In genomic region chr2:17757321-17757720, GRCh38 we compare ENCODE assay signal across 13 cellular contexts. TPM values are rescaled to one million over a fixed set of nuclear protein-coding genes. Genes with fewer than 3 reads are reported as not detected.
DNase-seq lines count a peak whose midpoint lies in the region; ATAC-seq and TF ChIP-seq lines count a peak whose summit lies in the region.
"Had no signal": no experiment of that assay in that cellular context is flagged by ENCODE, and none has a peak within 500 bp of the region (broad histone marks: within the 10 kb centered on the region; RNA-seq: fewer than 3 reads in every experiment).

No MANE protein-coding gene starts in this region.

- peaks cover 26% of the 10 kb centered on the region for H3K4me1 ChIP-seq in suprapubic skin

- no peaks in the 10 kb centered on the region for H3K36me3 ChIP-seq in suprapubic skin
- H3K36me3 ChIP-seq: adrenal gland had no signal

- no peak for TF ChIP-seq POLR2A in suprapubic skin (IDR thresholded peaks at IDR 0.05)

- H3K27ac Mint-ChIP-seq in nephron progenitor cell = peak overlapping the region; percentile 58
- H3K27ac Mint-ChIP-seq: T-helper 1 cell treated with Interleukin-12 subunit alpha and Interleukin-12 subunit beta and Interleukin-4 antibody, amounts not matched to agents 30 μg/mL and 1 μg/mL, for 36 hours had no signal

- peak; percentile 65 for DNase-seq in EL
- DNase-seq in NCI-H226 = peak; percentile 63
- DNase-seq in dermis blood vessel endothelial cell = peak; percentile 87
- no peak for DNase-seq in nephron progenitor cell
- no peak for DNase-seq in nucleus accumbens (lab: John Stamatoyannopoulos, UW)
- no peak for DNase-seq in KBM-7
- no peak for DNase-seq in suprapubic skin (ENCODE audit: low spot score in 2 of 2)
- DNase-seq: adrenal gland; DMS79; mesendoderm; stimulated activated naive CD4-positive, alpha-beta T cell treated with Interleukin-2 at 50 U/mL for 16 hours had no signal

- no peak for ATAC-seq in GM21528 (IDR thresholded peaks at IDR 0.05; ENCODE audit: low FRiP score, unreplicated experiment)

- H3K36me3 Mint-ChIP-seq in nephron progenitor cell (ENCODE audit: low read depth) = peaks cover 23% of the 10 kb centered on the region

- peak overlapping the region; percentile 58 for H3K4me3 Mint-ChIP-seq in nephron progenitor cell
- H3K4me3 Mint-ChIP-seq: T-helper 1 cell treated with Interleukin-12 subunit alpha and Interleukin-12 subunit beta and Interleukin-4 antibody, amounts not matched to agents 30 μg/mL and 1 μg/mL, for 36 hours had no signal

- peaks cover 44% of the 10 kb centered on the region for H3K4me1 Mint-ChIP-seq in nephron progenitor cell

- H3K27ac ChIP-seq in suprapubic skin = no peak overlapping the region
- H3K27ac ChIP-seq: adrenal gland had no signal

- no peak overlapping the region for H3K4me3 ChIP-seq in suprapubic skin
- H3K4me3 ChIP-seq: adrenal gland had no signal

- no peak for TF ChIP-seq CTCF in nephron progenitor cell (IDR thresholded peaks at IDR 0.05)
- no peak for TF ChIP-seq CTCF in suprapubic skin (IDR thresholded peaks at IDR 0.05)

- no peak for TF ChIP-seq EP300 in suprapubic skin (IDR thresholded peaks at IDR 0.05)

- H3K27me3 Mint-ChIP-seq in nephron progenitor cell (ENCODE audit: low read depth, poor library complexity) = no peaks in the 10 kb centered on the region

- H3K9me3 ChIP-seq in suprapubic skin = no peaks in the 10 kb centered on the region
- H3K9me3 ChIP-seq: adrenal gland had no signal

- 48% methylated on average over 2 of the region's 2 CpGs for WGBS in suprapubic skin

- H3K27me3 ChIP-seq in suprapubic skin = no peaks in the 10 kb centered on the region
- H3K27me3 ChIP-seq: adrenal gland had no signal

- H3K9me3 Mint-ChIP-seq in nephron progenitor cell = no peaks in the 10 kb centered on the region
- H3K9me3 Mint-ChIP-seq: T-helper 1 cell treated with Interleukin-12 subunit alpha and Interleukin-12 subunit beta and Interleukin-4 antibody, amounts not matched to agents 30 μg/mL and 1 μg/mL, for 36 hours had no signal

- in situ Hi-C loops in KBM-7 (cut with MboI; ENCODE audit: low pct_unique_long_range_greater_than_20kb, low sequenced_read_pairs) = no loop called here

RNA-seq across cellular contexts. Expression of gene GEN1, which starts 3.4 kb away (rescaled TPM):
- total RNA-seq in dermis blood vessel endothelial cell = 7.3 and 20.9 TPM in 2 replicates
- total RNA-seq in suprapubic skin = 10 to 100 TPM in 3 of 4 donors, 1 to 10 TPM in 1; 8.9 to 15.2 (median 11.6) TPM

RNA-seq across cellular contexts. Expression of gene SMC6, which starts 3.7 kb away (rescaled TPM):
- total RNA-seq in dermis blood vessel endothelial cell = 30.0 and 32.4 TPM in 2 replicates
- total RNA-seq in suprapubic skin = 10 to 100 TPM; 22.5 to 34.0 (median 26.9) TPM

RNA-seq across cellular contexts. Expression of gene MSGN1, which starts 58.9 kb away (rescaled TPM):
- total RNA-seq in dermis blood vessel endothelial cell (not detected in 2 replicates), suprapubic skin (not detected)
- total RNA-seq: adrenal gland had no signal

Comparison
In these comparisons a context has a peak if more than half of its experiments do, and no peak if none do; other contexts are left out.
1. DNase-seq: peak in EL (single experiment), NCI-H226 (single experiment) and dermis blood vessel endothelial cell (single experiment); none in nephron progenitor cell (single experiment), nucleus accumbens (0 of 56), KBM-7 (single experiment) and suprapubic skin (0 of 2).